1 cellular context compared by ENCODE assay signal in genomic region chr12:89247541-89247942, GRCh38.
TF ChIP-seq lines count a peak whose summit lies in the region.

No MANE protein-coding gene starts in this region.

TF ChIP-seq in WTC11, 78 proteins besides CTCF, POLR2A, EP300 and RAD21 (continued from another document):
- TF ChIP-seq, protein P1, sequence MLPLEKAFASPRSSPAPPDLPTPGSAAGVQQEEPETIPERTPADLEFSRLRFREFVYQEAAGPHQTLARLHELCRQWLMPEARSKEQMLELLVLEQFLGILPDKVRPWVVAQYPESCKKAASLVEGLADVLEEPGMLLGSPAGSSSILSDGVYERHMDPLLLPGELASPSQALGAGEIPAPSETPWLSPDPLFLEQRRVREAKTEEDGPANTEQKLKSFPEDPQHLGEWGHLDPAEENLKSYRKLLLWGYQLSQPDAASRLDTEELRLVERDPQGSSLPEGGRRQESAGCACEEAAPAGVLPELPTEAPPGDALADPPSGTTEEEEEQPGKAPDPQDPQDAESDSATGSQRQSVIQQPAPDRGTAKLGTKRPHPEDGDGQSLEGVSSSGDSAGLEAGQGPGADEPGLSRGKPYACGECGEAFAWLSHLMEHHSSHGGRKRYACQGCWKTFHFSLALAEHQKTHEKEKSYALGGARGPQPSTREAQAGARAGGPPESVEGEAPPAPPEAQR (CRISPR knock-in tag; IDR thresholded peaks at IDR 0.05), result 0 out of 2 replicates have a peak, but pooled peaks have one; percentile 41
- TF ChIP-seq PRRX2 (CRISPR knock-in tag; IDR thresholded peaks at IDR 0.05), result no peak
- no peak for TF ChIP-seq ERG (CRISPR knock-in tag; IDR thresholded peaks at IDR 0.05)
- TF ChIP-seq, protein P2, sequence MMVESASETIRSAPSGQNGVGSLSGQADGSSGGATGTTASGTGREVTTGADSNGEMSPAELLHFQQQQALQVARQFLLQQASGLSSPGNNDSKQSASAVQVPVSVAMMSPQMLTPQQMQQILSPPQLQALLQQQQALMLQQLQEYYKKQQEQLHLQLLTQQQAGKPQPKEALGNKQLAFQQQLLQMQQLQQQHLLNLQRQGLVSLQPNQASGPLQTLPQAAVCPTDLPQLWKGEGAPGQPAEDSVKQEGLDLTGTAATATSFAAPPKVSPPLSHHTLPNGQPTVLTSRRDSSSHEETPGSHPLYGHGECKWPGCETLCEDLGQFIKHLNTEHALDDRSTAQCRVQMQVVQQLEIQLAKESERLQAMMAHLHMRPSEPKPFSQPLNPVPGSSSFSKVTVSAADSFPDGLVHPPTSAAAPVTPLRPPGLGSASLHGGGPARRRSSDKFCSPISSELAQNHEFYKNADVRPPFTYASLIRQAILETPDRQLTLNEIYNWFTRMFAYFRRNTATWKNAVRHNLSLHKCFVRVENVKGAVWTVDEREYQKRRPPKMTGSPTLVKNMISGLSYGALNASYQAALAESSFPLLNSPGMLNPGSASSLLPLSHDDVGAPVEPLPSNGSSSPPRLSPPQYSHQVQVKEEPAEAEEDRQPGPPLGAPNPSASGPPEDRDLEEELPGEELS (CRISPR knock-in tag; IDR thresholded peaks at IDR 0.05), result peak; percentile 56; the same call in 1 of the 2 replicates
- TF ChIP-seq JAZF1 (CRISPR knock-in tag; IDR thresholded peaks at IDR 0.05), result 0 out of 2 replicates have a peak, but pooled peaks have one; percentile 40
- no peak for TF ChIP-seq SMAD4 (CRISPR knock-in tag; IDR thresholded peaks at IDR 0.05)
- TF ChIP-seq OVOL2 (CRISPR knock-in tag; IDR thresholded peaks at IDR 0.05; ENCODE audit: borderline replicate concordance), result no peak
- TF ChIP-seq ZNF263 (CRISPR knock-in tag; IDR thresholded peaks at IDR 0.05; ENCODE audit: low read depth), result no peak
- TF ChIP-seq, protein P3, sequence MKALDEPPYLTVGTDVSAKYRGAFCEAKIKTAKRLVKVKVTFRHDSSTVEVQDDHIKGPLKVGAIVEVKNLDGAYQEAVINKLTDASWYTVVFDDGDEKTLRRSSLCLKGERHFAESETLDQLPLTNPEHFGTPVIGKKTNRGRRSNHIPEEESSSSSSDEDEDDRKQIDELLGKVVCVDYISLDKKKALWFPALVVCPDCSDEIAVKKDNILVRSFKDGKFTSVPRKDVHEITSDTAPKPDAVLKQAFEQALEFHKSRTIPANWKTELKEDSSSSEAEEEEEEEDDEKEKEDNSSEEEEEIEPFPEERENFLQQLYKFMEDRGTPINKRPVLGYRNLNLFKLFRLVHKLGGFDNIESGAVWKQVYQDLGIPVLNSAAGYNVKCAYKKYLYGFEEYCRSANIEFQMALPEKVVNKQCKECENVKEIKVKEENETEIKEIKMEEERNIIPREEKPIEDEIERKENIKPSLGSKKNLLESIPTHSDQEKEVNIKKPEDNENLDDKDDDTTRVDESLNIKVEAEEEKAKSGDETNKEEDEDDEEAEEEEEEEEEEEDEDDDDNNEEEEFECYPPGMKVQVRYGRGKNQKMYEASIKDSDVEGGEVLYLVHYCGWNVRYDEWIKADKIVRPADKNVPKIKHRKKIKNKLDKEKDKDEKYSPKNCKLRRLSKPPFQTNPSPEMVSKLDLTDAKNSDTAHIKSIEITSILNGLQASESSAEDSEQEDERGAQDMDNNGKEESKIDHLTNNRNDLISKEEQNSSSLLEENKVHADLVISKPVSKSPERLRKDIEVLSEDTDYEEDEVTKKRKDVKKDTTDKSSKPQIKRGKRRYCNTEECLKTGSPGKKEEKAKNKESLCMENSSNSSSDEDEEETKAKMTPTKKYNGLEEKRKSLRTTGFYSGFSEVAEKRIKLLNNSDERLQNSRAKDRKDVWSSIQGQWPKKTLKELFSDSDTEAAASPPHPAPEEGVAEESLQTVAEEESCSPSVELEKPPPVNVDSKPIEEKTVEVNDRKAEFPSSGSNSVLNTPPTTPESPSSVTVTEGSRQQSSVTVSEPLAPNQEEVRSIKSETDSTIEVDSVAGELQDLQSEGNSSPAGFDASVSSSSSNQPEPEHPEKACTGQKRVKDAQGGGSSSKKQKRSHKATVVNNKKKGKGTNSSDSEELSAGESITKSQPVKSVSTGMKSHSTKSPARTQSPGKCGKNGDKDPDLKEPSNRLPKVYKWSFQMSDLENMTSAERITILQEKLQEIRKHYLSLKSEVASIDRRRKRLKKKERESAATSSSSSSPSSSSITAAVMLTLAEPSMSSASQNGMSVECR (CRISPR knock-in tag; IDR thresholded peaks at IDR 0.05; ENCODE audit: borderline replicate concordance), result no peak
- no peak for TF ChIP-seq HMGA2 (CRISPR knock-in tag; IDR thresholded peaks at IDR 0.05)
- peak; percentile 87 for TF ChIP-seq ZNF423 (CRISPR knock-in tag; IDR thresholded peaks at IDR 0.05)
- TF ChIP-seq CDX4 (CRISPR knock-in tag; IDR thresholded peaks at IDR 0.05; ENCODE audit: borderline replicate concordance), result no peak
- TF ChIP-seq ZNF219 (CRISPR knock-in tag; IDR thresholded peaks at IDR 0.05; ENCODE audit: borderline replicate concordance), result no peak
- TF ChIP-seq, protein P4, sequence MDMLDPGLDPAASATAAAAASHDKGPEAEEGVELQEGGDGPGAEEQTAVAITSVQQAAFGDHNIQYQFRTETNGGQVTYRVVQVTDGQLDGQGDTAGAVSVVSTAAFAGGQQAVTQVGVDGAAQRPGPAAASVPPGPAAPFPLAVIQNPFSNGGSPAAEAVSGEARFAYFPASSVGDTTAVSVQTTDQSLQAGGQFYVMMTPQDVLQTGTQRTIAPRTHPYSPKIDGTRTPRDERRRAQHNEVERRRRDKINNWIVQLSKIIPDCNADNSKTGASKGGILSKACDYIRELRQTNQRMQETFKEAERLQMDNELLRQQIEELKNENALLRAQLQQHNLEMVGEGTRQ (CRISPR knock-in tag; IDR thresholded peaks at IDR 0.05), result no peak
- TF ChIP-seq, protein P5, sequence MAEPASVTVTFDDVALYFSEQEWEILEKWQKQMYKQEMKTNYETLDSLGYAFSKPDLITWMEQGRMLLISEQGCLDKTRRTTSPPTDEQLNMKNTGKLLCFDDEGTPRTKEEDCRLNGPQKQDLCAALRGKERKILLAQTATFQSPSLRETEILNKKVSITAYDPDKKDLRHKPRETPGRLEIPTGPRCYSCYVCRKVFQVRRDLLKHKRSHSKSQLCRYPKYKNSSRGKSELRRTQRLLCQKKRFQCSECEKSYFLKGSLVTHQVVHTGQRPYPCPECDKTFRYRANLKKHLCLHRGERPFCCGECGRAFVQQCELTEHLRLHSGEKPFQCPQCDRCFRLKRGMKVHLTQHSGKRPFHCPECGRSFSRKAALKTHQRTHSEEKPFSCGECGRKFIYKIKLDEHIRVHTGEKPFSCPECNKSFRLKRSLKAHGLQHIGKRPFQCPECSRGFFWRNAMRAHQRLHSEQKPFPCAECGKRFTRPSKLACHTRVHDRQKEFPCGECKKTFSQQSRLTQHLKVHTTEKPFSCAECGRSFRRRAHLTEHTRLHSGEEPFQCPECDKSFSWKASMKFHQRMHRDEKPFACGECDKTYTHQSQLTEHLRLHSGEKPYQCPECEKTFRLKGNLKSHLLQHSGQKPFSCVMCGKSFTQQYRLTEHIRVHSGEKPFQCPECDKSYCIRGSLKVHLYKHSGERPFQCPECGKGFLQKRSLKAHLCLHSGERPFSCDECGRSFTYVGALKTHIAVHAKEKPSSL (CRISPR knock-in tag; conservative IDR thresholded peaks at IDR 0.05), result 0 out of 2 replicates have a peak, but pooled peaks have one; percentile 66
- TF ChIP-seq JUN (CRISPR knock-in tag; IDR thresholded peaks at IDR 0.05), result no peak
- TF ChIP-seq GTF2I (CRISPR knock-in tag; conservative IDR thresholded peaks at IDR 0.05), result no peak
- TF ChIP-seq, protein P6, sequence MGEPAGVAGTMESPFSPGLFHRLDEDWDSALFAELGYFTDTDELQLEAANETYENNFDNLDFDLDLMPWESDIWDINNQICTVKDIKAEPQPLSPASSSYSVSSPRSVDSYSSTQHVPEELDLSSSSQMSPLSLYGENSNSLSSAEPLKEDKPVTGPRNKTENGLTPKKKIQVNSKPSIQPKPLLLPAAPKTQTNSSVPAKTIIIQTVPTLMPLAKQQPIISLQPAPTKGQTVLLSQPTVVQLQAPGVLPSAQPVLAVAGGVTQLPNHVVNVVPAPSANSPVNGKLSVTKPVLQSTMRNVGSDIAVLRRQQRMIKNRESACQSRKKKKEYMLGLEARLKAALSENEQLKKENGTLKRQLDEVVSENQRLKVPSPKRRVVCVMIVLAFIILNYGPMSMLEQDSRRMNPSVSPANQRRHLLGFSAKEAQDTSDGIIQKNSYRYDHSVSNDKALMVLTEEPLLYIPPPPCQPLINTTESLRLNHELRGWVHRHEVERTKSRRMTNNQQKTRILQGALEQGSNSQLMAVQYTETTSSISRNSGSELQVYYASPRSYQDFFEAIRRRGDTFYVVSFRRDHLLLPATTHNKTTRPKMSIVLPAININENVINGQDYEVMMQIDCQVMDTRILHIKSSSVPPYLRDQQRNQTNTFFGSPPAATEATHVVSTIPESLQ (CRISPR knock-in tag; IDR thresholded peaks at IDR 0.05), result no peak
- peak; percentile 88 for TF ChIP-seq ETV6 (CRISPR knock-in tag; IDR thresholded peaks at IDR 0.05)
- TF ChIP-seq, protein P7, sequence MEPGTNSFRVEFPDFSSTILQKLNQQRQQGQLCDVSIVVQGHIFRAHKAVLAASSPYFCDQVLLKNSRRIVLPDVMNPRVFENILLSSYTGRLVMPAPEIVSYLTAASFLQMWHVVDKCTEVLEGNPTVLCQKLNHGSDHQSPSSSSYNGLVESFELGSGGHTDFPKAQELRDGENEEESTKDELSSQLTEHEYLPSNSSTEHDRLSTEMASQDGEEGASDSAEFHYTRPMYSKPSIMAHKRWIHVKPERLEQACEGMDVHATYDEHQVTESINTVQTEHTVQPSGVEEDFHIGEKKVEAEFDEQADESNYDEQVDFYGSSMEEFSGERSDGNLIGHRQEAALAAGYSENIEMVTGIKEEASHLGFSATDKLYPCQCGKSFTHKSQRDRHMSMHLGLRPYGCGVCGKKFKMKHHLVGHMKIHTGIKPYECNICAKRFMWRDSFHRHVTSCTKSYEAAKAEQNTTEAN (CRISPR knock-in tag; IDR thresholded peaks at IDR 0.05), result no peak
- no peak for TF ChIP-seq ESRRA (CRISPR knock-in tag; IDR thresholded peaks at IDR 0.05; ENCODE audit: borderline replicate concordance)
- TF ChIP-seq MYBL2 (CRISPR knock-in tag; IDR thresholded peaks at IDR 0.05), result no peak
- no peak for TF ChIP-seq ZBTB21 (CRISPR knock-in tag; IDR thresholded peaks at IDR 0.05; ENCODE audit: borderline replicate concordance)
- no peak for TF ChIP-seq IRF1 (CRISPR knock-in tag; IDR thresholded peaks at IDR 0.05)
- TF ChIP-seq RORB (CRISPR knock-in tag; IDR thresholded peaks at IDR 0.05), result no peak
TF ChIP-seq in WTC11: peak in this region for 7.
